Comparison of ENCODE assay signal across 8 cellular contexts in genomic region chr4:163484906-163485305, GRCh38. TPM values are rescaled to one million over a fixed set of nuclear protein-coding genes. Genes with fewer than 3 reads are reported as not detected.
A peak's percentile ranks its signal among the peaks of the same experiment; 100 is the strongest.
DNase-seq lines count a peak whose midpoint lies in the region; ATAC-seq and TF ChIP-seq lines count a peak whose summit lies in the region.

No MANE protein-coding gene starts in this region.

- H3K9me3 ChIP-seq in PC-3 (ENCODE audit: low read length) = no peaks in the 10 kb centered on the region
- H3K9me3 ChIP-seq in aorta (ENCODE audit: control insufficient read depth, low read length) = no peaks in the 10 kb centered on the region

- H3K36me3 ChIP-seq in PC-3 (ENCODE audit: low read depth, low read length) (no peaks in the 10 kb centered on the region), aorta (ENCODE audit: control insufficient read depth in 1 of 2, insufficient read depth in 2 of 2, low read length in 1 of 2) (no peaks in the 10 kb centered on the region)

- no peaks in the 10 kb centered on the region for H4K20me1 ChIP-seq in PC-3 (ENCODE audit: low read length)

- no TSS peak for BruUV-seq in PC-3 (replicated peaks; lab: Mats Ljungman, UMichigan)

- H3F3A ChIP-seq in PC-3 (ENCODE audit: low read length, unreplicated experiment) = no peaks in the 10 kb centered on the region

- intact Hi-C loops in PC-3 (cut with micrococcal nuclease) (loop anchor here (1.0 to 10.0 kb wide), 3 partner anchors 59 to 440 kb away; no protein-coding TSS in a partner anchor), left cardiac atrium (cut with DNase I) (loop anchor here (5.0 kb wide), 2 partner anchors 57 to 62 kb away; no protein-coding TSS in a partner anchor), aorta (cut with DNase I) (loop anchor here in 1 of 2 donors (5.0 kb wide), 1 partner anchor 62 kb away; no protein-coding TSS in a partner anchor)

- no peaks in the 10 kb centered on the region for H3K9me2 ChIP-seq in PC-3 (replicated peaks; ENCODE audit: low read length)

- CTCF ChIA-PET in PC-3 (lab: Charles Lee) = no interaction called here

- POLR2A ChIA-PET in PC-3 (lab: Charles Lee; ENCODE audit: unreplicated experiment) = no interaction called here

- peak; percentile 72 for TF ChIP-seq CTCF in PC-3 (conservative IDR thresholded peaks at IDR 0.05; ENCODE audit: low read depth, low read length)

- H3K27me3 ChIP-seq in PC-3 (ENCODE audit: low read length) (no peaks in the 10 kb centered on the region), aorta (ENCODE audit: control insufficient read depth in 1 of 2, insufficient read depth in 2 of 2, low read length in 1 of 2) (no peaks in the 10 kb centered on the region)

- 15 to 23% methylated on average over 4 of the region's 4 CpGs for WGBS in aorta, 2 donors

- H3K4me1 ChIP-seq in PC-3 (ENCODE audit: insufficient read depth, low read length) = no peaks in the 10 kb centered on the region
- no peaks in the 10 kb centered on the region for H3K4me1 ChIP-seq in aorta (ENCODE audit: control insufficient read depth in 1 of 2, insufficient read depth in 2 of 2, low read length in 2 of 2)

- no peak overlapping the region for H3K4me2 ChIP-seq in PC-3 (ENCODE audit: low read length)

- peak; percentile 47 for DNase-seq in DMS53 (lab: John Stamatoyannopoulos, UW)
- DNase-seq in DMS53 treated with DMSO at 0.1 percent for 48 hours (lab: John Stamatoyannopoulos, UW; ENCODE audit: unreplicated experiment) = no peak
- DNase-seq in PC-3 = peak; percentile 69
- DNase-seq in activated naive CD4-positive, alpha-beta T cell treated with Interleukin-2 at 50 U/mL for 16 hours = peak; percentile 46
- DNase-seq in left cardiac atrium = peak; percentile 40
- peak; percentile 32 for DNase-seq in smooth muscle cell of the brain vasculature (ENCODE audit: low read depth, low spot score)
- DNase-seq in aorta = no peak

- no peak overlapping the region for H3K9ac ChIP-seq in PC-3 (ENCODE audit: low read length)

- H3K4me3 ChIP-seq in PC-3 (ENCODE audit: low read length) (no peak overlapping the region), aorta (ENCODE audit: low read length in 2 of 2) (no peak overlapping the region)

- ATAC-seq in HG02798 (IDR thresholded peaks at IDR 0.05; ENCODE audit: poor library complexity, unreplicated experiment) (peak; percentile 56), PC-3 (no peak), left cardiac atrium (peak; percentile 25 to 76), aorta (ENCODE audit: low FRiP score) (no peak)

- H3K27ac ChIP-seq in PC-3 (ENCODE audit: low read length) (no peak overlapping the region), aorta (ENCODE audit: low read depth in 1 of 2, low read length in 2 of 2) (no peak overlapping the region)

- H2AFZ ChIP-seq in PC-3 (ENCODE audit: low read length) = no peak overlapping the region

- no peaks in the 10 kb centered on the region for H3K79me2 ChIP-seq in PC-3 (ENCODE audit: low read length)

RNA-seq across cellular contexts. Expression of gene TMA16, which starts 9.6 kb away (rescaled TPM):
- total RNA-seq in PC-3 (2014; rRNA removed) (39.5 and 49.1 TPM in 2 replicates), left cardiac atrium (10 to 100 TPM; 10.2 to 19.6 TPM), aorta (10 to 100 TPM; 26.2 to 27.3 TPM)
- 10 to 100 TPM; 17.7 to 21.4 TPM for polyA plus RNA-seq in aorta

RNA-seq across cellular contexts. Expression of gene TKTL2, which starts 11.4 kb away (rescaled TPM):
- not detected in 2 replicates for total RNA-seq in PC-3 (2014; rRNA removed)
- not detected for total RNA-seq in left cardiac atrium
- not detected for total RNA-seq in aorta
- not detected for polyA plus RNA-seq in aorta

Comparison
In these comparisons a context has a peak if more than half of its experiments do, and no peak if none do; other contexts are left out.
1. DNase-seq: peak in DMS53 (single experiment), PC-3 (single experiment), activated naive CD4-positive, alpha-beta T cell treated with Interleukin-2 at 50 U/mL for 16 hours (single experiment), left cardiac atrium (single experiment) and smooth muscle cell of the brain vasculature (single experiment); none in DMS53 treated with DMSO at 0.1 percent for 48 hours (single experiment) and aorta (0 of 2).
2. ATAC-seq: peak in HG02798 (single experiment) and left cardiac atrium (2 of 2); none in PC-3 (single experiment) and aorta (single experiment).